In genomic region chr6:158448856-158449255, GRCh38 we compare ENCODE assay signal across 28 cellular contexts.
"Had no signal": no experiment of that assay in that cellular context is flagged by ENCODE, and none has a peak within 500 bp of the region (broad histone marks: within the 10 kb centered on the region; RNA-seq: fewer than 3 reads in every experiment).

No MANE protein-coding gene starts in this region.

- H3K9me3 Mint-ChIP-seq: naive thymus-derived CD4-positive, alpha-beta T cell; natural killer cell treated with Interleukin-12 subunit alpha and Interleukin-12 subunit beta and Interleukin-15 and Interleukin-18, amount 100 ng/mL, for 72 hours; stimulated activated effector memory CD8-positive, alpha-beta T cell treated with anti-CD3 and anti-CD28 coated beads, Interleukin-12 subunit alpha, Interleukin-12 subunit beta, amount 100 ng/mL, for 72 hours; stimulated activated naive CD8-positive, alpha-beta T cell treated with anti-CD3 and anti-CD28 coated beads, Interleukin-15, Interleukin-2, amounts not matched to agents 100 ng/mL and 50 ng/mL, for 24 hours; type B pancreatic cell had no signal

- H3K36me3 Mint-ChIP-seq: natural killer cell treated with Interleukin-12 subunit alpha and Interleukin-12 subunit beta and Interleukin-15 and Interleukin-18, amount 100 ng/mL, for 72 hours; stimulated activated effector memory CD8-positive, alpha-beta T cell treated with anti-CD3 and anti-CD28 coated beads, Interleukin-12 subunit alpha, Interleukin-12 subunit beta, amount 100 ng/mL, for 72 hours had no signal

- H3K9me3 ChIP-seq: heart right ventricle, left ventricle myocardium inferior, mucosa of descending colon, neutrophil, ovary, prostate gland, sigmoid colon, spleen, suprapubic skin, thoracic aorta, tibial artery, uterus had no signal

- H3K36me3 ChIP-seq: neutrophil, ovary, prostate gland, uterus had no signal

- H3K4me1 ChIP-seq: heart right ventricle, left ventricle myocardium inferior, prostate gland, sigmoid colon, spleen, tibial artery, uterus had no signal

- H3K27me3 Mint-ChIP-seq: naive thymus-derived CD4-positive, alpha-beta T cell; natural killer cell treated with Interleukin-12 subunit alpha and Interleukin-12 subunit beta and Interleukin-15 and Interleukin-18, amount 100 ng/mL, for 72 hours; stimulated activated naive CD8-positive, alpha-beta T cell treated with anti-CD3 and anti-CD28 coated beads, Interleukin-15, Interleukin-2, amounts not matched to agents 100 ng/mL and 50 ng/mL, for 24 hours; type B pancreatic cell had no signal

- ATAC-seq: heart right ventricle; mucosa of descending colon; naive thymus-derived CD4-positive, alpha-beta T cell; right cardiac atrium; stimulated activated effector memory CD8-positive, alpha-beta T cell treated with anti-CD3 and anti-CD28 coated beads, Interleukin-12 subunit alpha, Interleukin-12 subunit beta, amount 100 ng/mL, for 72 hours had no signal

- H3K79me2 ChIP-seq: hepatocyte had no signal

- H3K4me3 Mint-ChIP-seq: naive thymus-derived CD4-positive, alpha-beta T cell; natural killer cell treated with Interleukin-12 subunit alpha and Interleukin-12 subunit beta and Interleukin-15 and Interleukin-18, amount 100 ng/mL, for 72 hours; stimulated activated effector memory CD8-positive, alpha-beta T cell treated with anti-CD3 and anti-CD28 coated beads, Interleukin-12 subunit alpha, Interleukin-12 subunit beta, amount 100 ng/mL, for 72 hours; stimulated activated naive CD8-positive, alpha-beta T cell treated with anti-CD3 and anti-CD28 coated beads, Interleukin-15, Interleukin-2, amounts not matched to agents 100 ng/mL and 50 ng/mL, for 24 hours; type B pancreatic cell had no signal

- H2AFZ ChIP-seq: hepatocyte had no signal

- DNase-seq: heart right ventricle; islet precursor cell; left ventricle myocardium inferior; midbrain; mucosa of descending colon; naive thymus-derived CD4-positive, alpha-beta T cell; occipital lobe; ovary; posterior cingulate gyrus; retina; right cardiac atrium; sigmoid colon; small intestine; spleen; stimulated activated CD4-positive, alpha-beta T cell treated with anti-CD3 and anti-CD28 coated beads, Interleukin-4, amount 100 ng/mL, for 24 hours; stimulated activated naive CD4-positive, alpha-beta T cell; tibial artery; uterus had no signal

- H3K4me2 ChIP-seq: hepatocyte had no signal

- H3K4me1 Mint-ChIP-seq: stimulated activated effector memory CD8-positive, alpha-beta T cell treated with anti-CD3 and anti-CD28 coated beads, Interleukin-12 subunit alpha, Interleukin-12 subunit beta, amount 100 ng/mL, for 72 hours had no signal

- H3K27ac ChIP-seq: heart right ventricle, hepatocyte, left ventricle myocardium inferior, neutrophil, ovary, prostate gland, sigmoid colon, spleen, suprapubic skin, thoracic aorta, tibial artery, uterus had no signal

- H3K27ac Mint-ChIP-seq: natural killer cell treated with Interleukin-12 subunit alpha and Interleukin-12 subunit beta and Interleukin-15 and Interleukin-18, amount 100 ng/mL, for 72 hours; stimulated activated effector memory CD8-positive, alpha-beta T cell treated with anti-CD3 and anti-CD28 coated beads, Interleukin-12 subunit alpha, Interleukin-12 subunit beta, amount 100 ng/mL, for 72 hours; stimulated activated naive CD8-positive, alpha-beta T cell treated with anti-CD3 and anti-CD28 coated beads, Interleukin-15, Interleukin-2, amounts not matched to agents 100 ng/mL and 50 ng/mL, for 24 hours; type B pancreatic cell had no signal

- H3K27me3 ChIP-seq: heart right ventricle, hepatocyte, neutrophil, ovary, sigmoid colon, spleen, suprapubic skin, tibial artery, uterus had no signal

- H3K4me3 ChIP-seq: heart right ventricle, hepatocyte, left ventricle myocardium inferior, lung, mucosa of descending colon, ovary, prostate gland, sigmoid colon, spleen, suprapubic skin, thoracic aorta, tibial artery, uterus had no signal
